In the genomic region with DNA sequence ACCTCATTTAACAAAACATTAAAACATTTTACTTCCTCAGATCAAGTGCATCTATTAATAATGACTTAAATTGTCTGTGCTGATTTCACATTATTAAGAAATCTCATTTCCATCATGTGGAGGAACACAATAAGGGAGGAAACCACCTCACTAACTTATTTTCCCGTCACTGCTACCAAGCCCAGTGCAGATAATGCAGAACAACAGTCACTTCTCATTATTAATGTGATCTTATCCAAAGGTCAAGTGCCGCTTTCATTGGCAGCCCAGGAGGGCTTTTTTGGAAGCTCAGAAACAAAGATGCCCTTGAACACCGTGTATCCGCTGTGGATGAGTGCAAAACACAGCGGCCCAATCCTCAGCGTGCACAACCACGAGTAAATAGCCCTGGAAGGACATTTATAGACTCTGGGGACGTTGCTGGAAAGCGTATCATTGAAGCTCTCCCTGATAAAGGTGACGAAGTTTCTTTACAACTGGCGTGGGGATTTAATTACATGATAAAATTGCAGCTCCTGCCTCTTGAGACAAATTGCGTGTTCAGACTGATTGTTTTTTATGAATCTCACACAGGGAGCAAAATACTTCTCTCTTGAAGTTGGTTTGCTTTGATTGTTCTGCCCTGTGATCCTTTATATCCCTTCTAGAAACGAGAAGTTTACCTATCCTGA, we compare ENCODE assay signal across 1 cellular context.
TF ChIP-seq lines count a peak whose summit lies in the region.

No MANE protein-coding gene starts in this region.

TF ChIP-seq in GM23338, 12 proteins besides CTCF, POLR2A, EP300 and RAD21 (continued from another document):
- TF ChIP-seq, protein P1, sequence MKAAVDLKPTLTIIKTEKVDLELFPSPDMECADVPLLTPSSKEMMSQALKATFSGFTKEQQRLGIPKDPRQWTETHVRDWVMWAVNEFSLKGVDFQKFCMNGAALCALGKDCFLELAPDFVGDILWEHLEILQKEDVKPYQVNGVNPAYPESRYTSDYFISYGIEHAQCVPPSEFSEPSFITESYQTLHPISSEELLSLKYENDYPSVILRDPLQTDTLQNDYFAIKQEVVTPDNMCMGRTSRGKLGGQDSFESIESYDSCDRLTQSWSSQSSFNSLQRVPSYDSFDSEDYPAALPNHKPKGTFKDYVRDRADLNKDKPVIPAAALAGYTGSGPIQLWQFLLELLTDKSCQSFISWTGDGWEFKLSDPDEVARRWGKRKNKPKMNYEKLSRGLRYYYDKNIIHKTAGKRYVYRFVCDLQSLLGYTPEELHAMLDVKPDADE (IDR thresholded peaks at IDR 0.05) = no peak
- TF ChIP-seq, protein P2, sequence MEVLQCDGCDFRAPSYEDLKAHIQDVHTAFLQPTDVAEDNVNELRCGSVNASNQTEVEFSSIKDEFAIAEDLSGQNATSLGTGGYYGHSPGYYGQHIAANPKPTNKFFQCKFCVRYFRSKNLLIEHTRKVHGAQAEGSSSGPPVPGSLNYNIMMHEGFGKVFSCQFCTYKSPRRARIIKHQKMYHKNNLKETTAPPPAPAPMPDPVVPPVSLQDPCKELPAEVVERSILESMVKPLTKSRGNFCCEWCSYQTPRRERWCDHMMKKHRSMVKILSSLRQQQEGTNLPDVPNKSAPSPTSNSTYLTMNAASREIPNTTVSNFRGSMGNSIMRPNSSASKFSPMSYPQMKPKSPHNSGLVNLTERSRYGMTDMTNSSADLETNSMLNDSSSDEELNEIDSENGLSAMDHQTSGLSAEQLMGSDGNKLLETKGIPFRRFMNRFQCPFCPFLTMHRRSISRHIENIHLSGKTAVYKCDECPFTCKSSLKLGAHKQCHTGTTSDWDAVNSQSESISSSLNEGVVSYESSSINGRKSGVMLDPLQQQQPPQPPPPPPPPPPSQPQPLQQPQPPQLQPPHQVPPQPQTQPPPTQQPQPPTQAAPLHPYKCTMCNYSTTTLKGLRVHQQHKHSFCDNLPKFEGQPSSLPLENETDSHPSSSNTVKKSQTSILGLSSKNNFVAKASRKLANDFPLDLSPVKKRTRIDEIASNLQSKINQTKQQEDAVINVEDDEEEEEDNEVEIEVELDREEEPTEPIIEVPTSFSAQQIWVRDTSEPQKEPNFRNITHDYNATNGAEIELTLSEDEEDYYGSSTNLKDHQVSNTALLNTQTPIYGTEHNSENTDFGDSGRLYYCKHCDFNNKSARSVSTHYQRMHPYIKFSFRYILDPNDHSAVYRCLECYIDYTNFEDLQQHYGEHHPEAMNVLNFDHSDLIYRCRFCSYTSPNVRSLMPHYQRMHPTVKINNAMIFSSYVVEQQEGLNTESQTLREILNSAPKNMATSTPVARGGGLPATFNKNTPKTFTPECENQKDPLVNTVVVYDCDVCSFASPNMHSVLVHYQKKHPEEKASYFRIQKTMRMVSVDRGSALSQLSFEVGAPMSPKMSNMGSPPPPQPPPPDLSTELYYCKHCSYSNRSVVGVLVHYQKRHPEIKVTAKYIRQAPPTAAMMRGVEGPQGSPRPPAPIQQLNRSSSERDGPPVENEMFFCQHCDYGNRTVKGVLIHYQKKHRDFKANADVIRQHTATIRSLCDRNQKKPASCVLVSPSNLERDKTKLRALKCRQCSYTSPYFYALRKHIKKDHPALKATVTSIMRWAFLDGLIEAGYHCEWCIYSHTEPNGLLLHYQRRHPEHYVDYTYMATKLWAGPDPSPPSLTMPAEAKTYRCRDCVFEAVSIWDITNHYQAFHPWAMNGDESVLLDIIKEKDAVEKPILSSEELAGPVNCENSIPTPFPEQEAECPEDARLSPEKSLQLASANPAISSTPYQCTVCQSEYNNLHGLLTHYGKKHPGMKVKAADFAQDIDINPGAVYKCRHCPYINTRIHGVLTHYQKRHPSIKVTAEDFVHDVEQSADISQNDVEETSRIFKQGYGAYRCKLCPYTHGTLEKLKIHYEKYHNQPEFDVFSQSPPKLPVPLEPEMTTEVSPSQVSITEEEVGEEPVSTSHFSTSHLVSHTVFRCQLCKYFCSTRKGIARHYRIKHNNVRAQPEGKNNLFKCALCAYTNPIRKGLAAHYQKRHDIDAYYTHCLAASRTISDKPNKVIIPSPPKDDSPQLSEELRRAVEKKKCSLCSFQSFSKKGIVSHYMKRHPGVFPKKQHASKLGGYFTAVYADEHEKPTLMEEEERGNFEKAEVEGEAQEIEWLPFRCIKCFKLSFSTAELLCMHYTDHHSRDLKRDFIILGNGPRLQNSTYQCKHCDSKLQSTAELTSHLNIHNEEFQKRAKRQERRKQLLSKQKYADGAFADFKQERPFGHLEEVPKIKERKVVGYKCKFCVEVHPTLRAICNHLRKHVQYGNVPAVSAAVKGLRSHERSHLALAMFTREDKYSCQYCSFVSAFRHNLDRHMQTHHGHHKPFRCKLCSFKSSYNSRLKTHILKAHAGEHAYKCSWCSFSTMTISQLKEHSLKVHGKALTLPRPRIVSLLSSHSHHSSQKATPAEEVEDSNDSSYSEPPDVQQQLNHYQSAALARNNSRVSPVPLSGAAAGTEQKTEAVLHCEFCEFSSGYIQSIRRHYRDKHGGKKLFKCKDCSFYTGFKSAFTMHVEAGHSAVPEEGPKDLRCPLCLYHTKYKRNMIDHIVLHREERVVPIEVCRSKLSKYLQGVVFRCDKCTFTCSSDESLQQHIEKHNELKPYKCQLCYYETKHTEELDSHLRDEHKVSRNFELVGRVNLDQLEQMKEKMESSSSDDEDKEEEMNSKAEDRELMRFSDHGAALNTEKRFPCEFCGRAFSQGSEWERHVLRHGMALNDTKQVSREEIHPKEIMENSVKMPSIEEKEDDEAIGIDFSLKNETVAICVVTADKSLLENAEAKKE (CRISPR knock-in tag; IDR thresholded peaks at IDR 0.05) = no peak
